In genomic region chr11:705646-706438, GRCh38 we compare ENCODE assay signal across 8 cellular contexts. TPM values are rescaled to one million over a fixed set of nuclear protein-coding genes. Genes with fewer than 3 reads are reported as not detected.
DNase-seq lines count a peak whose midpoint lies in the region; FAIRE-seq and TF ChIP-seq lines count a peak whose summit lies in the region.

TSS of gene EPS8L2 (plus strand) at chr11:706231. CDS start at chr11:709408, 3,177 bp downstream.

- H3K4me3 ChIP-seq in liver (ENCODE audit: low read depth in 1 of 3, low read length in 3 of 3), result peak within 1 kb of the TSS; percentile 78 to 94 (median 89)
- H3K4me3 ChIP-seq in transverse colon, result peak within 1 kb of the TSS; percentile 47 to 73 (median 66)

- H3K9me3 ChIP-seq in liver (ENCODE audit: control insufficient read depth in 4 of 4, low read length in 3 of 4) (no peaks in the 10 kb centered on the region), transverse colon (no peaks in the 10 kb centered on the region)

- peaks cover 14% of the 10 kb centered on the region for H3K27me3 Mint-ChIP-seq in activated naive CD4-positive, alpha-beta T cell treated with anti-CD3 and anti-CD28 coated beads for 36 hours (ENCODE audit: low read depth)

- H3K9me3 Mint-ChIP-seq in activated naive CD4-positive, alpha-beta T cell treated with anti-CD3 and anti-CD28 coated beads for 36 hours, result no peaks in the 10 kb centered on the region

- H3K27ac ChIP-seq in liver (ENCODE audit: low read depth in 1 of 2, low read length in 2 of 2) (peak within 1 kb of the TSS; percentile 90 to 96), transverse colon (peak within 1 kb of the TSS; percentile 92 to 94 (median 94))

- H3K27ac Mint-ChIP-seq in activated naive CD4-positive, alpha-beta T cell treated with anti-CD3 and anti-CD28 coated beads for 36 hours, result no peak within 1 kb of the TSS

- TF ChIP-seq POLR2A in transverse colon (IDR thresholded peaks at IDR 0.05) (no peak), GM12892 (IDR thresholded peaks at IDR 0.05; ENCODE audit: low read depth, low read length) (no peak)

- intact Hi-C loops in activated naive CD4-positive, alpha-beta T cell treated with anti-CD3 and anti-CD28 coated beads for 36 hours (cut with micrococcal nuclease), result no loop called here
- intact Hi-C loops in transverse colon (cut with DNase I; ENCODE audit: low total_unique reads), result no loop called here

- peaks cover 24 to 80% (median 56%) of the 10 kb centered on the region in 4 donors for H3K4me1 ChIP-seq in liver (ENCODE audit: control insufficient read depth in 4 of 4, insufficient read depth in 4 of 4, low read length in 3 of 4)
- peaks cover 23 to 73% (median 63%) of the 10 kb centered on the region in 4 donors for H3K4me1 ChIP-seq in transverse colon

- H3K36me3 ChIP-seq in liver (ENCODE audit: control insufficient read depth in 4 of 4, insufficient read depth in 3 of 4, low read depth in 1 of 4, low read length in 3 of 4) (no peaks in the 10 kb centered on the region), transverse colon (peaks cover 0 to 5% (median 0%) of the 10 kb centered on the region in 4 donors)

- TF ChIP-seq CTCF in liver (IDR thresholded peaks at IDR 0.05; ENCODE audit: low read depth, low read length, missing input control), result no peak
- TF ChIP-seq CTCF in transverse colon (IDR thresholded peaks at IDR 0.05), result no peak

- WGBS in liver, result 4% methylated on average over 90 of the region's 90 CpGs
- 26% methylated on average over 21 of the region's 90 CpGs; no CpG with 5 or more reads in 1 of the 2 donors for WGBS in transverse colon (ENCODE audit: low coverage in 1 of 2), 2 donors

- DNase-seq in activated naive CD4-positive, alpha-beta T cell treated with Interleukin-2 at 50 U/mL for 16 hours, result peak; percentile 23
- no peak for DNase-seq in activated naive CD4-positive, alpha-beta T cell treated with anti-CD3 and anti-CD28 coated beads for 36 hours
- DNase-seq in T47D (ENCODE audit: low read depth in 1 of 2, low spot score in 1 of 2) (peak; percentile 62 to 89), transverse colon (peak; percentile 89), GM12892 (ENCODE audit: insufficient read length) (no peak), C1 segment of cervical spinal cord (lab: John Stamatoyannopoulos, UW) (no peak), NCI-H446 (lab: John Stamatoyannopoulos, UW) (no peak)

- CTCF ChIA-PET in activated naive CD4-positive, alpha-beta T cell treated with anti-CD3 and anti-CD28 coated beads for 36 hours (lab: Charles Lee), result interaction anchor here (1.2 to 1.8 kb wide), 2 partner anchors 10 to 151 kb away, joined by 3 to 4 read pairs; partner anchors contain the start of gene TMEM80

- no peak for TF ChIP-seq EP300 in transverse colon (IDR thresholded peaks at IDR 0.05; ENCODE audit: low read depth)

- no peaks in the 10 kb centered on the region for H3K27me3 ChIP-seq in liver (ENCODE audit: control insufficient read depth in 4 of 4, insufficient read depth in 4 of 4, low read length in 3 of 4)
- H3K27me3 ChIP-seq in transverse colon, result peaks cover 10% of the 10 kb centered on the region

- H3K4me3 Mint-ChIP-seq in activated naive CD4-positive, alpha-beta T cell treated with anti-CD3 and anti-CD28 coated beads for 36 hours, result no peak within 1 kb of the TSS

- peak within 1 kb of the TSS; percentile 53 to 63 for H3K9ac ChIP-seq in liver (ENCODE audit: low read depth in 1 of 2, low read length in 2 of 2)

- in situ Hi-C loops in T47D (cut with HindIII; ENCODE audit: low pct_unique_long_range_greater_than_20kb, low sequenced_read_pairs) (no loop called here), transverse colon (cut with MboI; ENCODE audit: low pct_ligation_motif_present in 1 of 4, low pct_unique_long_range_greater_than_20kb in 1 of 4, low sequenced_read_pairs in 3 of 4) (no loop called here)

- no peak for TF ChIP-seq RAD21 in liver (IDR thresholded peaks at IDR 0.05)

- FAIRE-seq in GM12892 (lab: Jason Lieb, UNC), result no peak

- H3K36me3 Mint-ChIP-seq in activated naive CD4-positive, alpha-beta T cell treated with anti-CD3 and anti-CD28 coated beads for 36 hours (ENCODE audit: low read depth), result no peaks in the 10 kb centered on the region

- H3K4me1 Mint-ChIP-seq in activated naive CD4-positive, alpha-beta T cell treated with anti-CD3 and anti-CD28 coated beads for 36 hours (ENCODE audit: low read depth), result peaks cover 5% of the 10 kb centered on the region

TF ChIP-seq in liver, 16 proteins besides CTCF, POLR2A, EP300 and RAD21:
- no peak for TF ChIP-seq GABPA (IDR thresholded peaks at IDR 0.05 in 1 of 2, conservative IDR thresholded peaks at IDR 0.05 in 1 of 2)
- TF ChIP-seq TAF1 (conservative IDR thresholded peaks at IDR 0.05), result no peak
- no peak for TF ChIP-seq SP1 (IDR thresholded peaks at IDR 0.05)
- TF ChIP-seq YY1 (IDR thresholded peaks at IDR 0.05), result no peak
- no peak for TF ChIP-seq MAX (IDR thresholded peaks at IDR 0.05)
- no peak for TF ChIP-seq RXRA (IDR thresholded peaks at IDR 0.05)
- no peak for TF ChIP-seq REST (IDR thresholded peaks at IDR 0.05)
- TF ChIP-seq EGR1 (IDR thresholded peaks at IDR 0.05; ENCODE audit: low read depth in 2 of 2), result no peak
- no peak for TF ChIP-seq ATF3 (IDR thresholded peaks at IDR 0.05)
- no peak for TF ChIP-seq NR2F2 (IDR thresholded peaks at IDR 0.05)
- TF ChIP-seq JUND (IDR thresholded peaks at IDR 0.05), result no peak

RNA-seq across cellular contexts. Expression of gene EPS8L2, which starts in this region (rescaled TPM):
- 1 to 10 TPM; 7.1 to 8.1 TPM for total RNA-seq in activated naive CD4-positive, alpha-beta T cell treated with anti-CD3 and anti-CD28 coated beads for 36 hours
- total RNA-seq in liver, result 100 to 1,000 TPM in 1 of 2 donors, 10 to 100 TPM in 1; 24.4 to 138 TPM
- 10 to 100 TPM; 62.2 to 63.2 TPM for polyA plus RNA-seq in liver
- total RNA-seq in transverse colon, result 1,000 to 10,000 TPM in 1 of 4 donors, 100 to 1,000 TPM in 3; 257 to 1,130 (median 322) TPM
- 13.7 TPM for polyA plus RNA-seq in GM12892 (2012; ENCODE audit: missing spikeins)

Comparison
In these comparisons a context has a peak if more than half of its experiments do, and no peak if none do; other contexts are left out.
1. DNase-seq: peak in activated naive CD4-positive, alpha-beta T cell treated with Interleukin-2 at 50 U/mL for 16 hours (single experiment), T47D (2 of 2) and transverse colon (single experiment); none in activated naive CD4-positive, alpha-beta T cell treated with anti-CD3 and anti-CD28 coated beads for 36 hours (single experiment), GM12892 (single experiment), C1 segment of cervical spinal cord (0 of 14) and NCI-H446 (0 of 2).